ENCODE assay signal across 8 cellular contexts in genomic region chr13:113448885-113449692, GRCh38. TPM values are rescaled to one million over a fixed set of nuclear protein-coding genes. Genes with fewer than 3 reads are reported as not detected.
A peak's percentile ranks its signal among the peaks of the same experiment; 100 is the strongest.
DNase-seq lines count a peak whose midpoint lies in the region; ATAC-seq and TF ChIP-seq lines count a peak whose summit lies in the region.

No MANE protein-coding gene starts in this region.

- H3K4me1 Mint-ChIP-seq in activated CD4-positive, alpha-beta T cell treated with anti-CD3 and anti-CD28 coated beads, Interleukin-2, amount 10 ng/mL, durations not matched to agents 7 days and 5 days = no peaks in the 10 kb centered on the region

- POLR2A ChIA-PET in HEK293 (lab: Yijun Ruan, JAX) = no interaction called here
- POLR2A ChIA-PET in activated CD4-positive, alpha-beta T cell treated with anti-CD3 and anti-CD28 coated beads, Interleukin-2, amount 10 ng/mL, durations not matched to agents 7 days and 5 days (lab: Charles Lee) = no interaction called here

- DNase-seq in NCI-H226 (peak; percentile 99), esophagus muscularis mucosa (ENCODE audit: extremely low spot score) (no peak)
- DNase-seq in activated CD4-positive, alpha-beta T cell treated with anti-CD3 and anti-CD28 coated beads, Interleukin-2, amount 10 ng/mL, durations not matched to agents 7 days and 5 days = peak; percentile 12
- peak; percentile 8 to 12 for DNase-seq in stimulated activated CD8-positive, alpha-beta memory T cell treated with anti-CD3 and anti-CD28 coated beads, Interleukin-15, amount 100 ng/mL, for 4 hours (ENCODE audit: low read depth in 2 of 2)

- H3K9me3 ChIP-seq in HEK293 (ENCODE audit: control insufficient read depth, insufficient read depth, low read depth, low read length) (no peaks in the 10 kb centered on the region), esophagus muscularis mucosa (no peaks in the 10 kb centered on the region)

- no peaks in the 10 kb centered on the region for H3K27me3 ChIP-seq in esophagus muscularis mucosa

- H3K36me3 ChIP-seq in HEK293 (ENCODE audit: control insufficient read depth in 2 of 2, insufficient read depth in 1 of 2, low read length in 2 of 2) (peaks cover 0 to 19% of the 10 kb centered on the region in 2 experiments; a peak in 1 of 3 replicates), esophagus muscularis mucosa (peaks cover 0 to 16% (median 5%) of the 10 kb centered on the region in 4 donors)

- H3K4me1 ChIP-seq in HEK293 (ENCODE audit: control insufficient read depth, insufficient read depth, low read length) (peaks cover 4% of the 10 kb centered on the region; the same call in 1 of the 2 replicates), esophagus muscularis mucosa (peaks cover 0 to 38% (median 2%) of the 10 kb centered on the region in 4 donors)

- peak overlapping the region; percentile 14 for H3K27ac Mint-ChIP-seq in activated CD4-positive, alpha-beta T cell treated with anti-CD3 and anti-CD28 coated beads, Interleukin-2, amount 10 ng/mL, durations not matched to agents 7 days and 5 days

- no peak for ATAC-seq in HG03439 (IDR thresholded peaks at IDR 0.05; ENCODE audit: unreplicated experiment)
- no peak for ATAC-seq in HG02759 (IDR thresholded peaks at IDR 0.05; ENCODE audit: unreplicated experiment)

- no peaks in the 10 kb centered on the region for H3K27me3 Mint-ChIP-seq in activated CD4-positive, alpha-beta T cell treated with anti-CD3 and anti-CD28 coated beads, Interleukin-2, amount 10 ng/mL, durations not matched to agents 7 days and 5 days

- H3K9me3 Mint-ChIP-seq in activated CD4-positive, alpha-beta T cell treated with anti-CD3 and anti-CD28 coated beads, Interleukin-2, amount 10 ng/mL, durations not matched to agents 7 days and 5 days = peaks cover 8% of the 10 kb centered on the region

- peak overlapping the region; percentile 95 for H3K27ac ChIP-seq in C4-2B
- H3K27ac ChIP-seq in HEK293 (ENCODE audit: extremely low read depth, low read depth, low read length) = no peak overlapping the region
- peak overlapping the region; percentile 9 to 44 (median 30) for H3K27ac ChIP-seq in esophagus muscularis mucosa (replicated peaks in 1 of 4)

- H3K4me3 ChIP-seq in HEK293 (ENCODE audit: low read depth, low read length) (no peak overlapping the region), esophagus muscularis mucosa (peak overlapping the region; percentile 37 to 54 (median 44))

- H3K4me3 Mint-ChIP-seq in activated CD4-positive, alpha-beta T cell treated with anti-CD3 and anti-CD28 coated beads, Interleukin-2, amount 10 ng/mL, durations not matched to agents 7 days and 5 days = peak overlapping the region; percentile 34

- WGBS in esophagus muscularis mucosa = 70% methylated on average over 18 of the region's 29 CpGs

- TF ChIP-seq CTCF in C4-2B (conservative IDR thresholded peaks at IDR 0.05) = no peak
- no peak for TF ChIP-seq CTCF in HEK293 (tag by site-specific recombination; IDR thresholded peaks at IDR 0.05)
- TF ChIP-seq CTCF in esophagus muscularis mucosa (IDR thresholded peaks at IDR 0.05) = no peak

- TF ChIP-seq POLR2A in esophagus muscularis mucosa (IDR thresholded peaks at IDR 0.05; ENCODE audit: low read depth) = no peak

- intact Hi-C loops in esophagus muscularis mucosa (cut with DNase I) = no loop called here

- no peaks in the 10 kb centered on the region for H3K36me3 Mint-ChIP-seq in activated CD4-positive, alpha-beta T cell treated with anti-CD3 and anti-CD28 coated beads, Interleukin-2, amount 10 ng/mL, durations not matched to agents 7 days and 5 days (ENCODE audit: low read depth)

- CTCF ChIA-PET in HEK293 (lab: Yijun Ruan, JAX) = interaction anchor here (0.7 kb wide), 1 partner anchor 53 kb away, joined by 3 read pairs; no protein-coding TSS in a partner anchor
- CTCF ChIA-PET in activated CD4-positive, alpha-beta T cell treated with anti-CD3 and anti-CD28 coated beads, Interleukin-2, amount 10 ng/mL, durations not matched to agents 7 days and 5 days (lab: Charles Lee) = interaction anchor here (0.7 kb wide), 1 partner anchor 14 kb away, joined by 3 read pairs; no protein-coding TSS in a partner anchor

- TF ChIP-seq EP300 in esophagus muscularis mucosa (IDR thresholded peaks at IDR 0.05) = no peak

TF ChIP-seq in HEK293, 187 proteins besides CTCF, POLR2A, EP300 and RAD21 (continues in another document):
- no peak for TF ChIP-seq ZNF707 (tag by site-specific recombination; IDR thresholded peaks at IDR 0.05)
- TF ChIP-seq ZNF449 (tag by site-specific recombination; IDR thresholded peaks at IDR 0.05) = no peak
- TF ChIP-seq ZBTB6 (tag by site-specific recombination; IDR thresholded peaks at IDR 0.05) = no peak
- TF ChIP-seq ZNF121 (tag by site-specific recombination; IDR thresholded peaks at IDR 0.05) = peak; percentile 94
- TF ChIP-seq ZFP37 (tag by site-specific recombination; IDR thresholded peaks at IDR 0.05) = no peak
- TF ChIP-seq REPIN1 (tag by site-specific recombination; IDR thresholded peaks at IDR 0.05; ENCODE audit: low read depth) = no peak
- no peak for TF ChIP-seq BCL11B (tag by site-specific recombination; IDR thresholded peaks at IDR 0.05; ENCODE audit: low read depth)
- no peak for TF ChIP-seq ZNF248 (tag by site-specific recombination; IDR thresholded peaks at IDR 0.05)
- no peak for TF ChIP-seq ZNF114 (tag by site-specific recombination; IDR thresholded peaks at IDR 0.05)
- no peak for TF ChIP-seq ZBTB44 (tag by site-specific recombination; IDR thresholded peaks at IDR 0.05)
- 0 out of 2 replicates have a peak, but pooled peaks have one; percentile 16 for TF ChIP-seq SP7 (tag by site-specific recombination; IDR thresholded peaks at IDR 0.05)
- TF ChIP-seq ZNF148 (tag by site-specific recombination; IDR thresholded peaks at IDR 0.05; ENCODE audit: borderline replicate concordance) = no peak

RNA-seq across cellular contexts. Expression of gene ADPRHL1, which starts 4.2 kb away (rescaled TPM):
- 1 to 10 TPM in 1 of 2 experiments, under 1 TPM in 1; 1.00 to 1.4 TPM for total RNA-seq in activated CD4-positive, alpha-beta T cell treated with anti-CD3 and anti-CD28 coated beads, Interleukin-2, amount 10 ng/mL, durations not matched to agents 7 days and 5 days
- 10 to 100 TPM in 2 of 4 donors, 1 to 10 TPM in 2; 6.9 to 26.2 (median 11.0) TPM for total RNA-seq in esophagus muscularis mucosa

RNA-seq across cellular contexts. Expression of gene DCUN1D2, which starts 41.4 kb away (rescaled TPM):
- total RNA-seq in activated CD4-positive, alpha-beta T cell treated with anti-CD3 and anti-CD28 coated beads, Interleukin-2, amount 10 ng/mL, durations not matched to agents 7 days and 5 days = 10 to 100 TPM; 13.9 to 20.3 TPM
- 10 to 100 TPM; 13.6 to 32.5 (median 24.5) TPM for total RNA-seq in esophagus muscularis mucosa
